ENCODE assay signal across 19 cellular contexts in the genomic region with DNA sequence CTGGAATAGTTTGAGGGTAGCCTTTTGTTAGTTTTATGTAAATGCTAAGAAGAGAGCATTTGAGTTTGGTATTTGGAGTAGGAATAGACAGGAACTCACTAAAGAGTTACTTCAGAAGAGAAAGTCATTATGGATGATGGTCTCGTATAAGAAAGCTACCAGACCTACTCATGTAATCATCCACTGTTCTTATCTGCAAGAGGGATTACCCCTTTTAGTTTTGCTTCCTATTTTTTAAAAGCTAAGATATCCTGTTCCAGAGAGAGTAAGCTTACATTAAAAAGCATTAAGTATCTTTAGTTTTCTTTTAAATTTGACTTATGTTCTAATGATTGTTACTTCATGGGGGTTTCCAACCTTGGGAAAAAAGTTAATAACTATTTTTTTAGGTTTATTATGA. TPM values are rescaled to one million over a fixed set of nuclear protein-coding genes. Genes with fewer than 3 reads are reported as not detected.
A peak's percentile ranks its signal among the peaks of the same experiment; 100 is the strongest.
DNase-seq lines count a peak whose midpoint lies in the region; ATAC-seq and FAIRE-seq lines count a peak whose summit lies in the region.
"Had no signal": no experiment of that assay in that cellular context is flagged by ENCODE, and none has a peak within 500 bp of the region (broad histone marks: within the 10 kb centered on the region; RNA-seq: fewer than 3 reads in every experiment).

No MANE protein-coding gene starts in this region.

- H3K27me3 Mint-ChIP-seq in memory B cell: no peaks in the 10 kb centered on the region
- H3K27me3 Mint-ChIP-seq: dendritic cell treated with granulocyte-macrophage colony-stimulating factor and Interleukin-4, amounts not matched to agents 40 ng/mL and 50 ng/mL, for 4 days had no signal

- H3K9me3 ChIP-seq in small intestine (ENCODE audit: control insufficient read depth, low read depth): no peaks in the 10 kb centered on the region

- no peaks in the 10 kb centered on the region for H3K27me3 ChIP-seq in small intestine (ENCODE audit: control insufficient read depth in 2 of 2, insufficient read depth in 2 of 2, low read length in 2 of 2)

- no peaks in the 10 kb centered on the region for H3K9me3 Mint-ChIP-seq in memory B cell
- H3K9me3 Mint-ChIP-seq: activated CD4-positive, alpha-beta memory T cell treated with anti-CD3 and anti-CD28 coated beads for 36 hours; activated naive CD4-positive, alpha-beta T cell treated with anti-CD3 and anti-CD28 coated beads, Interleukin-2, amount 50 U/mL, for 24 hours; dendritic cell treated with granulocyte-macrophage colony-stimulating factor and Interleukin-4, amounts not matched to agents 40 ng/mL and 50 ng/mL, for 4 days had no signal

- intact Hi-C loops in Right ventricle myocardium inferior (cut with DNase I): loop anchor here (10.0 kb wide), 1 partner anchor 147 kb away; no protein-coding TSS in a partner anchor

- ATAC-seq in GM18868 (IDR thresholded peaks at IDR 0.05; ENCODE audit: unreplicated experiment): peak; percentile 77
- ATAC-seq in GM21737 (IDR thresholded peaks at IDR 0.05; ENCODE audit: unreplicated experiment): peak; percentile 57
- ATAC-seq in HG03565 (IDR thresholded peaks at IDR 0.05; ENCODE audit: unreplicated experiment): peak; percentile 67
- peak; percentile 100 for ATAC-seq in memory B cell (ENCODE audit: low read depth)
- ATAC-seq in HG03196 (IDR thresholded peaks at IDR 0.05; ENCODE audit: unreplicated experiment): no peak
- no peak for ATAC-seq in Right ventricle myocardium inferior

- peak in 1 of 2 donors; percentile 43 for DNase-seq in memory B cell (ENCODE audit: low spot score in 2 of 2)
- DNase-seq in epidermal melanocyte (ENCODE audit: insufficient read length, low spot score): no peak
- no peak for DNase-seq in small intestine
- DNase-seq in Right ventricle myocardium inferior (ENCODE audit: missing footprints): no peak
- DNase-seq: activated CD4-positive, alpha-beta memory T cell treated with anti-CD3 and anti-CD28 coated beads for 36 hours; COR-L47; stimulated activated CD4-positive, alpha-beta T cell treated with anti-CD3 and anti-CD28 coated beads, Interleukin-2, amount 100 ng/mL, for 24 hours had no signal

- no peak overlapping the region for H3K27ac ChIP-seq in small intestine (ENCODE audit: low read depth in 1 of 2, low read length in 1 of 2)
- H3K27ac ChIP-seq: parathyroid adenoma, SK-N-MC had no signal

- peak overlapping the region; percentile 79 for H3K27ac Mint-ChIP-seq in memory B cell
- H3K27ac Mint-ChIP-seq: activated CD4-positive, alpha-beta memory T cell treated with anti-CD3 and anti-CD28 coated beads for 36 hours; activated naive CD4-positive, alpha-beta T cell treated with anti-CD3 and anti-CD28 coated beads, Interleukin-2, amount 50 U/mL, for 24 hours; dendritic cell treated with granulocyte-macrophage colony-stimulating factor and Interleukin-4, amounts not matched to agents 40 ng/mL and 50 ng/mL, for 4 days had no signal

- no peaks in the 10 kb centered on the region for H3K36me3 Mint-ChIP-seq in memory B cell
- H3K36me3 Mint-ChIP-seq: activated CD4-positive, alpha-beta memory T cell treated with anti-CD3 and anti-CD28 coated beads for 36 hours; activated naive CD4-positive, alpha-beta T cell treated with anti-CD3 and anti-CD28 coated beads, Interleukin-2, amount 50 U/mL, for 24 hours had no signal

- peak overlapping the region; percentile 45 for H3K4me3 Mint-ChIP-seq in memory B cell
- H3K4me3 Mint-ChIP-seq: activated CD4-positive, alpha-beta memory T cell treated with anti-CD3 and anti-CD28 coated beads for 36 hours; activated naive CD4-positive, alpha-beta T cell treated with anti-CD3 and anti-CD28 coated beads, Interleukin-2, amount 50 U/mL, for 24 hours; dendritic cell treated with granulocyte-macrophage colony-stimulating factor and Interleukin-4, amounts not matched to agents 40 ng/mL and 50 ng/mL, for 4 days had no signal

- H3K4me1 ChIP-seq in small intestine (ENCODE audit: control insufficient read depth in 2 of 2, insufficient read depth in 1 of 2, low read depth in 1 of 2, low read length in 1 of 2): no peaks in the 10 kb centered on the region
- H3K4me1 ChIP-seq: parathyroid adenoma had no signal

- WGBS in small intestine, 3 donors: 37 to 63% (median 56%) methylated on average over 1 of the region's 1 CpG

- H3K4me3 ChIP-seq in small intestine (ENCODE audit: low read depth in 1 of 2, low read length in 2 of 2): no peak overlapping the region
- H3K4me3 ChIP-seq: SK-N-MC had no signal

- no peaks in the 10 kb centered on the region for H3K36me3 ChIP-seq in small intestine (ENCODE audit: control insufficient read depth in 2 of 2, insufficient read depth in 2 of 2, low read length in 2 of 2)

- H3K4me1 Mint-ChIP-seq in memory B cell: peaks cover 22% of the 10 kb centered on the region

- no peak for FAIRE-seq in small intestine (lab: Jason Lieb, UNC)

RNA-seq across cellular contexts. Expression of gene ART3, which starts 12.5 kb away (rescaled TPM):
- under 1 TPM in 2 of 3 donors, not detected in 1; 0.60 to 0.81 TPM for polyA plus RNA-seq in small intestine
- 136 TPM for total RNA-seq in Right ventricle myocardium inferior
- total RNA-seq: NCI-H460 had no signal
- polyA plus RNA-seq: liver had no signal

RNA-seq across cellular contexts. Expression of gene CXCL11, which starts 26.1 kb away (rescaled TPM):
- 1 to 10 TPM in 1 of 3 donors, not detected in 2; 1.3 TPM for polyA plus RNA-seq in small intestine
- not detected for total RNA-seq in Right ventricle myocardium inferior
- total RNA-seq: activated CD4-positive, alpha-beta memory T cell treated with anti-CD3 and anti-CD28 coated beads for 36 hours; NCI-H460; temporal lobe had no signal

RNA-seq across cellular contexts. Expression of gene CXCL10, which starts 38.7 kb away (rescaled TPM):
- 1 to 10 TPM in 2 of 3 donors, not detected in 1; 2.4 to 8.1 TPM for polyA plus RNA-seq in small intestine
- not detected for total RNA-seq in Right ventricle myocardium inferior
- total RNA-seq: NCI-H460, temporal lobe had no signal

RNA-seq across cellular contexts. Expression of gene CXCL9, which starts 54.7 kb away (rescaled TPM):
- 1 to 10 TPM in 2 of 3 donors, not detected in 1; 2.7 to 4.1 TPM for polyA plus RNA-seq in small intestine
- total RNA-seq in Right ventricle myocardium inferior: 0.35 TPM
- total RNA-seq: glomerular endothelial cell, NCI-H460, temporal lobe had no signal

Comparison
In these comparisons a context has a peak if more than half of its experiments do, and no peak if none do; other contexts are left out.
1. ATAC-seq: peak in GM18868 (single experiment), GM21737 (single experiment), HG03565 (single experiment) and memory B cell (single experiment); none in HG03196 (single experiment) and Right ventricle myocardium inferior (single experiment).